2 cellular contexts compared by ENCODE assay signal in genomic region chr19:39399684-39400465, GRCh38.
TF ChIP-seq lines count a peak whose summit lies in the region.

No MANE protein-coding gene starts in this region.

TF ChIP-seq in PFSK-1, 5 proteins besides CTCF, POLR2A, EP300 and RAD21:
- TF ChIP-seq REST (IDR thresholded peaks at IDR 0.05; ENCODE audit: insufficient read depth in 1 of 2, low read depth in 2 of 2, low read length in 2 of 2) (no peak), POLR2AphosphoS5 (IDR thresholded peaks at IDR 0.05; ENCODE audit: low read depth, low read length) (peak; percentile 36; the same call in 1 of the 2 replicates)

TF ChIP-seq in H1, 55 proteins besides CTCF, POLR2A, EP300 and RAD21:
- TF ChIP-seq RFX5 (IDR thresholded peaks at IDR 0.05; ENCODE audit: borderline replicate concordance, low read depth, low read length) (no peak), BCL11A (IDR thresholded peaks at IDR 0.05; ENCODE audit: low read depth in 2 of 2, low read length in 2 of 2) (no peak), PHF8 (conservative IDR thresholded peaks at IDR 0.05; ENCODE audit: low read depth, low read length) (no peak), BACH1 (IDR thresholded peaks at IDR 0.05; ENCODE audit: low read length) (no peak), SP2 (IDR thresholded peaks at IDR 0.05; ENCODE audit: low read length) (no peak), TCF12 (IDR thresholded peaks at IDR 0.05; ENCODE audit: low read depth, low read length) (no peak), NRF1 (IDR thresholded peaks at IDR 0.05; ENCODE audit: low read depth, low read length) (no peak), POLR2AphosphoS5 (IDR thresholded peaks at IDR 0.05; ENCODE audit: low read depth, low read length) (no peak), E2F6 (IDR thresholded peaks at IDR 0.05) (no peak), TAF1 (IDR thresholded peaks at IDR 0.05; ENCODE audit: low read depth, low read length) (no peak), SP1 (IDR thresholded peaks at IDR 0.05; ENCODE audit: low read depth, low read length) (no peak)
- TF ChIP-seq, protein P1, sequence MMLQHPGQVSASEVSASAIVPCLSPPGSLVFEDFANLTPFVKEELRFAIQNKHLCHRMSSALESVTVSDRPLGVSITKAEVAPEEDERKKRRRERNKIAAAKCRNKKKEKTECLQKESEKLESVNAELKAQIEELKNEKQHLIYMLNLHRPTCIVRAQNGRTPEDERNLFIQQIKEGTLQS (IDR thresholded peaks at IDR 0.05; ENCODE audit: insufficient read depth, low read depth, low read length): no peak
- TF ChIP-seq, protein P2, sequence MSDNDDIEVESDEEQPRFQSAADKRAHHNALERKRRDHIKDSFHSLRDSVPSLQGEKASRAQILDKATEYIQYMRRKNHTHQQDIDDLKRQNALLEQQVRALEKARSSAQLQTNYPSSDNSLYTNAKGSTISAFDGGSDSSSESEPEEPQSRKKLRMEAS (IDR thresholded peaks at IDR 0.05): no peak
